ENCODE assay signal across 19 cellular contexts in genomic region chr13:61316647-61317046, GRCh38.
DNase-seq lines count a peak whose midpoint lies in the region; ATAC-seq and TF ChIP-seq lines count a peak whose summit lies in the region.
"Had no signal": no experiment of that assay in that cellular context is flagged by ENCODE, and none has a peak within 500 bp of the region (broad histone marks: within the 10 kb centered on the region; RNA-seq: fewer than 3 reads in every experiment).

No MANE protein-coding gene starts in this region.

- no peaks in the 10 kb centered on the region for H3K36me3 ChIP-seq in H7 (replicated peaks; ENCODE audit: control insufficient read depth, insufficient read depth, low read length)
- H3K36me3 ChIP-seq: HAP-1, SJSA1 had no signal

- POLR2A ChIA-PET in WTC11 (lab: Charles Lee): no interaction called here

- no peaks in the 10 kb centered on the region for H3K36me3 Mint-ChIP-seq in WTC11
- H3K36me3 Mint-ChIP-seq: CD4-positive, CD25-positive, alpha-beta regulatory T cell had no signal

- ATAC-seq in WTC11: peak; percentile 88
- ATAC-seq: HepG2, Panc1 had no signal

- no peaks in the 10 kb centered on the region for H3K27me3 ChIP-seq in H7 (ENCODE audit: control insufficient read depth, insufficient read depth, low read length)
- H3K27me3 ChIP-seq: SJSA1 had no signal

- no peaks in the 10 kb centered on the region for H3K27me3 Mint-ChIP-seq in WTC11 (ENCODE audit: low read depth)
- H3K27me3 Mint-ChIP-seq: B cell; CD4-positive, CD25-positive, alpha-beta regulatory T cell had no signal

- H3K4me3 Mint-ChIP-seq in WTC11: no peak overlapping the region
- H3K4me3 Mint-ChIP-seq: B cell; CD4-positive, CD25-positive, alpha-beta regulatory T cell had no signal

- DNase-seq in DMS 273 (lab: John Stamatoyannopoulos, UW; ENCODE audit: unreplicated experiment) (peak; percentile 36), DMS 273 treated with DMSO at 0.1 percent for 48 hours (lab: John Stamatoyannopoulos, UW) (no peak), H7 (peak; percentile 35), WTC11 (ENCODE audit: low spot score) (peak; percentile 19), iPS-NIHi7 (ENCODE audit: extremely low spot score) (peak; percentile 18), glomerular visceral epithelial cell (ENCODE audit: extremely low spot score) (no peak), inferior parietal cortex (ENCODE audit: extremely low spot score) (no peak)
- DNase-seq in stimulated activated CD4-positive, alpha-beta T cell treated with anti-CD3 and anti-CD28 coated beads, Interleukin-12 subunit alpha, Interleukin-12 subunit beta, amount 100 ng/mL, for 4 hours: no peak
- DNase-seq: CD4-positive, CD25-positive, alpha-beta regulatory T cell; COR-L47; KG1; NCI-H1417 treated with DMSO at 0.1 percent for 48 hours; NCI-H187 treated with DMSO at 0.1 percent for 48 hours; NCI-H510A treated with DMSO at 0.1 percent for 48 hours had no signal

- peaks cover 11% of the 10 kb centered on the region for H3K4me1 Mint-ChIP-seq in WTC11
- H3K4me1 Mint-ChIP-seq: B cell; CD4-positive, CD25-positive, alpha-beta regulatory T cell had no signal

- CTCF ChIA-PET in WTC11 (lab: Charles Lee): no interaction called here

- no peak overlapping the region for H3K4me3 ChIP-seq in H7 (ENCODE audit: insufficient read depth, low read depth, low read length)
- H3K4me3 ChIP-seq: HAP-1, SJSA1 had no signal

- H3K9me3 Mint-ChIP-seq in WTC11: no peaks in the 10 kb centered on the region

- no peak for TF ChIP-seq CTCF in WTC11 (IDR thresholded peaks at IDR 0.05)

- no peak overlapping the region for H3K27ac Mint-ChIP-seq in WTC11
- H3K27ac Mint-ChIP-seq: B cell; CD4-positive, CD25-positive, alpha-beta regulatory T cell had no signal

TF ChIP-seq in WTC11, 78 proteins besides CTCF, POLR2A, EP300 and RAD21:
- 0 out of 2 replicates have a peak, but pooled peaks have one; percentile 15 for TF ChIP-seq ZNF423 (CRISPR knock-in tag; IDR thresholded peaks at IDR 0.05)
- no peak for TF ChIP-seq ZNF425 (CRISPR knock-in tag; conservative IDR thresholded peaks at IDR 0.05)

Comparison
In these comparisons a context has a peak if more than half of its experiments do, and no peak if none do; other contexts are left out.
1. DNase-seq: peak in DMS 273 (single experiment), H7 (single experiment), WTC11 (single experiment) and iPS-NIHi7 (single experiment); none in DMS 273 treated with DMSO at 0.1 percent for 48 hours (single experiment), glomerular visceral epithelial cell (single experiment), inferior parietal cortex (single experiment) and stimulated activated CD4-positive, alpha-beta T cell treated with anti-CD3 and anti-CD28 coated beads, Interleukin-12 subunit alpha, Interleukin-12 subunit beta, amount 100 ng/mL, for 4 hours (single experiment).